21 cellular contexts compared by ENCODE assay signal in the genomic region with DNA sequence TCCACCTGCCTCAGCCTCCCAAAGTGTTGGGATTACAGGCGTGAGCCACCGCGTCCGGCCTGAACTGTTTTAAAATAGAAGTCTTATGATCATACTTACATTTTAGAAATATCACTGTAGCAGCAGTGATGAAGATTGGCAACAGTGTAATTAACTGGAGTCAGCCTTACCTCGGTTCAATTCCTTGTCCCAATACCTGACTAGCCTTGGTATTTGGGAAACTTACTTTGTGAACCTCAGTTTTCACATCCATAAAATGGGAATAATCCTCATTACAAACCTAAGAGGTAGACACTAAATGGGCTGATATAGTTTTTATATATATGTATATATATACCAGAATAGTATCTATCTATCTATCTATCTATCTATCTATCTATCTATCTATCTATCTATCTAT.
"Had no signal": no experiment of that assay in that cellular context is flagged by ENCODE, and none has a peak within 500 bp of the region (broad histone marks: within the 10 kb centered on the region; RNA-seq: fewer than 3 reads in every experiment).

No MANE protein-coding gene starts in this region.

- H3K4me3 Mint-ChIP-seq: nephron progenitor cell; stimulated activated naive B cell treated with anti-CD40 and anti-IgM and Interleukin-4, amounts not matched to agents 10 μg/mL and 1 μg/mL and 100 μg/mL, for 72 hours; stimulated activated naive CD8-positive, alpha-beta T cell treated with anti-CD3 and anti-CD28 coated beads, Interleukin-15, amount 100 ng/mL, for 72 hours had no signal

- H3K27me3 ChIP-seq: esophagus muscularis mucosa, gastroesophageal sphincter, right atrium auricular region, testis, tibial nerve, upper lobe of right lung, vagina had no signal

- H3K4me3 ChIP-seq: esophagus muscularis mucosa, gastroesophageal sphincter, lower lobe of right lung, right atrium auricular region, testis, tibial nerve, upper lobe of right lung, vagina had no signal

- H3K27me3 Mint-ChIP-seq: naive thymus-derived CD4-positive, alpha-beta T cell; stimulated activated naive B cell treated with anti-CD40 and anti-IgM and Interleukin-4, amounts not matched to agents 10 μg/mL and 1 μg/mL and 100 μg/mL, for 72 hours; stimulated activated naive CD8-positive, alpha-beta T cell treated with anti-CD3 and anti-CD28 coated beads, Interleukin-15, amount 100 ng/mL, for 72 hours had no signal

- H3K9me3 Mint-ChIP-seq: naive thymus-derived CD4-positive, alpha-beta T cell; nephron progenitor cell; stimulated activated naive B cell treated with anti-CD40 and anti-IgM and Interleukin-4, amounts not matched to agents 10 μg/mL and 1 μg/mL and 100 μg/mL, for 72 hours; stimulated activated naive CD8-positive, alpha-beta T cell treated with anti-CD3 and anti-CD28 coated beads, Interleukin-15, amount 100 ng/mL, for 72 hours had no signal

- DNase-seq: cortex of kidney; effector memory CD4-positive, alpha-beta T cell; glutamatergic neuron; islet precursor cell; lower lobe of right lung; naive thymus-derived CD4-positive, alpha-beta T cell; nephron progenitor cell; posterior cingulate gyrus; small intestine; stimulated activated CD4-positive, alpha-beta T cell treated with anti-CD3 and anti-CD28 coated beads, Interleukin-4, amount 100 ng/mL, for 1 hour; stimulated activated CD8-positive, alpha-beta memory T cell treated with anti-CD3 and anti-CD28 coated beads, Interleukin-4, amount 100 ng/mL, for 48 hours; stimulated activated naive B cell treated with anti-CD40 and anti-IgM and Interleukin-4, amounts not matched to agents 10 μg/mL and 1 μg/mL and 100 μg/mL, for 72 hours; stimulated activated naive CD8-positive, alpha-beta T cell treated with anti-CD3 and anti-CD28 coated beads, Interleukin-15, amount 100 ng/mL, for 72 hours; testis had no signal

- H3K36me3 ChIP-seq: right atrium auricular region, upper lobe of right lung, vagina had no signal

- H3K4me1 ChIP-seq: testis had no signal

- H3K27ac ChIP-seq: epithelial cell of prostate, right atrium auricular region, testis had no signal

- H3K9me3 ChIP-seq: esophagus muscularis mucosa, gastroesophageal sphincter, lower lobe of right lung, right atrium auricular region, testis, tibial nerve, upper lobe of right lung, vagina had no signal
